Comparison of ENCODE assay signal across 17 cellular contexts in the genomic region with DNA sequence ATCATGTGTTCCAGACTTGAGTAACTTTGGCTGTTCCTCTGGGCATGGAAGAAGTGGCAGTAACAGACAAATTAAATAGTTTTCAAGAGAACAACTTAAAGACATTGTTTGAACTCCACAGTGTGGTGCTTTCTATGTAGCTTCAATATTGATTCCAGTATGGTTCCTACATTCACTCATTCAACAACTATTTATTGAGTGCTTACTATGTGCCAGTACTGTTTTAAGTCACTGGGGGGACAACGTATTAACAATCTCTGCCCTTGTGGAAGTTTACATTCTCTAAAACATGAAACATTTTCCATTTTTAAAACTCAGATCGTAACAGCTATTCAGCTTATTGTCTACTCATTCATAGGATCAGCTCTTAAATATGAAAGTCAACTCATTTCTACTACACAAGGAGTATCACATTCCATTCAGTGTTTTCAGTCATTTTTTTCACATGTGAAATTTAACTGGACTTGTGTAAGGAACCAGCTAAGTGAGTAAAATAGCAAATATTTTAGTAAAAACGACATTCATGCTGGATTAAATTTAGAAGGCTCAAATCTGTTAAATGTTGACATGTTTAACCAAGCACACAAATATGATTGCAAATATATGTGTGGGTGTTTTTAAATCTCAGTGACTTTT.
"Had no signal": no experiment of that assay in that cellular context is flagged by ENCODE, and none has a peak within 500 bp of the region (broad histone marks: within the 10 kb centered on the region; RNA-seq: fewer than 3 reads in every experiment).

No MANE protein-coding gene starts in this region.

- H3K27me3 ChIP-seq: esophagus muscularis mucosa, left lung, neutrophil had no signal

- H3K4me1 ChIP-seq: esophagus muscularis mucosa, left lung, parathyroid adenoma had no signal

- DNase-seq: activated CD4-positive, alpha-beta memory T cell treated with anti-CD3 and anti-CD28 coated beads for 36 hours; activated CD8-positive, alpha-beta memory T cell treated with anti-CD3 and anti-CD28 coated beads, Interleukin-2, amount 10 ng/mL, durations not matched to agents 7 days and 5 days; activated naive CD4-positive, alpha-beta T cell treated with anti-CD3 and anti-CD28 coated beads for 36 hours; activated T-cell treated with anti-CD3 and anti-CD28 coated beads, Interleukin-2, amount 50 U/mL, for 1 hour; anterior cingulate cortex; cerebellar nuclear complex; effector CD8-positive, alpha-beta T cell; head of caudate nucleus; kidney; left lung; stimulated activated naive CD4-positive, alpha-beta T cell; substantia nigra had no signal

- ATAC-seq: activated CD8-positive, alpha-beta memory T cell treated with anti-CD3 and anti-CD28 coated beads, Interleukin-2, amount 10 ng/mL, durations not matched to agents 7 days and 5 days; left lung; natural killer cell treated with Interleukin-12 subunit alpha and Interleukin-12 subunit beta and Interleukin-15 and Interleukin-18, amount 100 ng/mL, for 72 hours had no signal

- H3K36me3 ChIP-seq: esophagus muscularis mucosa, left lung, neutrophil had no signal

- H3K27ac ChIP-seq: esophagus muscularis mucosa, left lung, neutrophil, parathyroid adenoma had no signal

- FAIRE-seq: endothelial cell of umbilical vein, kidney had no signal

- H3K9me3 ChIP-seq: esophagus muscularis mucosa, left lung, neutrophil had no signal

- H3K4me3 ChIP-seq: esophagus muscularis mucosa, left lung had no signal
